Comparison of ENCODE assay signal across 1 cellular context in the genomic region with DNA sequence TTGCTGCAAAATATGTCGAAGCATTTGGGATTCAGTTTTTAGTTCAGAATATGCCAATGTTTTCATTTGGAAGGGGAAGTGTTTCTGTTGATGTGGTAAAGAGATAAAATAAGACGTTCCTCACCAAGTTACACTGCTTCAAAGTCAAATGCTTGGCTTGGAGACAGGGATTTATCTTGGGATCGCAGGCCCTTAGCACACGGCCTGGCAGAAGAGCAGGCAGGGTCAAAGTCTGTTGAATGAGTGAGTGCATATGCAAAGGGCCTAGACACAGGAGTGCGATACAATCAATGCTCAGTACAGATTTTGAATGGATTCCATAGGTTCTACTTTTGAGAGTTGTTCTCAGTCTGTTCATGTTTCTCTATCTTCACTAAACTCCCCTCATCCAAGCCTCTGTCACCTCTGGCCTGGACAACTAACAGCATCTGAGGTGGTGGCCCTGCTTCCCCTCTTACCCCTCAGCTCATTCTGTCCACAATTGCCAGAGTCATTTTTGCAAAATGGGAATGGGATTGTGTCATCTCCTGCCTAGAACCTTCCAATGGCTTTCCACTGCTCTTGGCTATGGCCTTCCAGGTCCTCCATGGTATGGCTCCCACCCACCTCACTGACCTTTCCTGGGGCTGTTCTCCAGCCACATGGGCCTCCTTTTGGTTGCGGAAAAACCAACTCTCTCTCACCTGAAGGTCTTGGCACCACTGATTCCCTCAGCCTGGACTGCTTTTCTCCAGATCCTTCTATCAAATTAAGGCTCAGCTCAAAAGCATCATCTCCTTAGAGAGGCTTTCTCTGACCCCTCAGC.
TF ChIP-seq lines count a peak whose summit lies in the region.

No MANE protein-coding gene starts in this region.

TF ChIP-seq in neural cell, 6 proteins besides CTCF, POLR2A, EP300 and RAD21 (continued from another document):
- TF ChIP-seq EZH2 (IDR thresholded peaks at IDR 0.05; ENCODE audit: borderline replicate concordance, insufficient read depth, low read length, poor library complexity, severe bottlenecking) (no peak), MXI1 (conservative IDR thresholded peaks at IDR 0.05; ENCODE audit: poor library complexity, severe bottlenecking) (no peak), TAF1 (IDR thresholded peaks at IDR 0.05; ENCODE audit: low read depth) (no peak)
